In genomic region chr3:152480282-152480953, GRCh38 we compare ENCODE assay signal across 1 cellular context.
TF ChIP-seq lines count a peak whose summit lies in the region.

No MANE protein-coding gene starts in this region.

TF ChIP-seq in GM12878, 131 proteins besides CTCF, POLR2A, EP300 and RAD21 (continued from another document):
- TF ChIP-seq TBL1XR1 (IDR thresholded peaks at IDR 0.05; ENCODE audit: low read depth, low read length) = peak; percentile 96
- TF ChIP-seq SMARCA5 (IDR thresholded peaks at IDR 0.05) = no peak
- peak; percentile 88 for TF ChIP-seq SPI1 (IDR thresholded peaks at IDR 0.05; ENCODE audit: borderline replicate concordance, insufficient read depth, low read depth, low read length)
- peak; percentile 50; a peak in 3 of 4 replicates for TF ChIP-seq BHLHE40 (IDR thresholded peaks at IDR 0.05; ENCODE audit: borderline replicate concordance in 1 of 2, low read depth in 2 of 2, low read length in 1 of 2)
- TF ChIP-seq, protein P1, sequence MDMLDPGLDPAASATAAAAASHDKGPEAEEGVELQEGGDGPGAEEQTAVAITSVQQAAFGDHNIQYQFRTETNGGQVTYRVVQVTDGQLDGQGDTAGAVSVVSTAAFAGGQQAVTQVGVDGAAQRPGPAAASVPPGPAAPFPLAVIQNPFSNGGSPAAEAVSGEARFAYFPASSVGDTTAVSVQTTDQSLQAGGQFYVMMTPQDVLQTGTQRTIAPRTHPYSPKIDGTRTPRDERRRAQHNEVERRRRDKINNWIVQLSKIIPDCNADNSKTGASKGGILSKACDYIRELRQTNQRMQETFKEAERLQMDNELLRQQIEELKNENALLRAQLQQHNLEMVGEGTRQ (IDR thresholded peaks at IDR 0.05; ENCODE audit: borderline replicate concordance, low read depth, low read length) = no peak
- TF ChIP-seq, protein P2, sequence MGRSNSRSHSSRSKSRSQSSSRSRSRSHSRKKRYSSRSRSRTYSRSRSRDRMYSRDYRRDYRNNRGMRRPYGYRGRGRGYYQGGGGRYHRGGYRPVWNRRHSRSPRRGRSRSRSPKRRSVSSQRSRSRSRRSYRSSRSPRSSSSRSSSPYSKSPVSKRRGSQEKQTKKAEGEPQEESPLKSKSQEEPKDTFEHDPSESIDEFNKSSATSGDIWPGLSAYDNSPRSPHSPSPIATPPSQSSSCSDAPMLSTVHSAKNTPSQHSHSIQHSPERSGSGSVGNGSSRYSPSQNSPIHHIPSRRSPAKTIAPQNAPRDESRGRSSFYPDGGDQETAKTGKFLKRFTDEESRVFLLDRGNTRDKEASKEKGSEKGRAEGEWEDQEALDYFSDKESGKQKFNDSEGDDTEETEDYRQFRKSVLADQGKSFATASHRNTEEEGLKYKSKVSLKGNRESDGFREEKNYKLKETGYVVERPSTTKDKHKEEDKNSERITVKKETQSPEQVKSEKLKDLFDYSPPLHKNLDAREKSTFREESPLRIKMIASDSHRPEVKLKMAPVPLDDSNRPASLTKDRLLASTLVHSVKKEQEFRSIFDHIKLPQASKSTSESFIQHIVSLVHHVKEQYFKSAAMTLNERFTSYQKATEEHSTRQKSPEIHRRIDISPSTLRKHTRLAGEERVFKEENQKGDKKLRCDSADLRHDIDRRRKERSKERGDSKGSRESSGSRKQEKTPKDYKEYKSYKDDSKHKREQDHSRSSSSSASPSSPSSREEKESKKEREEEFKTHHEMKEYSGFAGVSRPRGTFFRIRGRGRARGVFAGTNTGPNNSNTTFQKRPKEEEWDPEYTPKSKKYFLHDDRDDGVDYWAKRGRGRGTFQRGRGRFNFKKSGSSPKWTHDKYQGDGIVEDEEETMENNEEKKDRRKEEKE (IDR thresholded peaks at IDR 0.05) = no peak
- peak; percentile 79 for TF ChIP-seq NR2F1 (conservative IDR thresholded peaks at IDR 0.05)
- no peak for TF ChIP-seq ESRRA (IDR thresholded peaks at IDR 0.05; ENCODE audit: low read length)
- peak; percentile 99 to 100 for TF ChIP-seq IKZF2 (IDR thresholded peaks at IDR 0.05)
- TF ChIP-seq, protein P3, sequence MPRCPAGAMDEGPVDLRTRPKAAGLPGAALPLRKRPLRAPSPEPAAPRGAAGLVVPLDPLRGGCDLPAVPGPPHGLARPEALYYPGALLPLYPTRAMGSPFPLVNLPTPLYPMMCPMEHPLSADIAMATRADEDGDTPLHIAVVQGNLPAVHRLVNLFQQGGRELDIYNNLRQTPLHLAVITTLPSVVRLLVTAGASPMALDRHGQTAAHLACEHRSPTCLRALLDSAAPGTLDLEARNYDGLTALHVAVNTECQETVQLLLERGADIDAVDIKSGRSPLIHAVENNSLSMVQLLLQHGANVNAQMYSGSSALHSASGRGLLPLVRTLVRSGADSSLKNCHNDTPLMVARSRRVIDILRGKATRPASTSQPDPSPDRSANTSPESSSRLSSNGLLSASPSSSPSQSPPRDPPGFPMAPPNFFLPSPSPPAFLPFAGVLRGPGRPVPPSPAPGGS (IDR thresholded peaks at IDR 0.05; ENCODE audit: borderline replicate concordance, insufficient read depth, low read depth, low read length, poor library complexity, severe bottlenecking) = peak; percentile 42
- no peak for TF ChIP-seq NR2C1 (IDR thresholded peaks at IDR 0.05)
- TF ChIP-seq, protein P4, sequence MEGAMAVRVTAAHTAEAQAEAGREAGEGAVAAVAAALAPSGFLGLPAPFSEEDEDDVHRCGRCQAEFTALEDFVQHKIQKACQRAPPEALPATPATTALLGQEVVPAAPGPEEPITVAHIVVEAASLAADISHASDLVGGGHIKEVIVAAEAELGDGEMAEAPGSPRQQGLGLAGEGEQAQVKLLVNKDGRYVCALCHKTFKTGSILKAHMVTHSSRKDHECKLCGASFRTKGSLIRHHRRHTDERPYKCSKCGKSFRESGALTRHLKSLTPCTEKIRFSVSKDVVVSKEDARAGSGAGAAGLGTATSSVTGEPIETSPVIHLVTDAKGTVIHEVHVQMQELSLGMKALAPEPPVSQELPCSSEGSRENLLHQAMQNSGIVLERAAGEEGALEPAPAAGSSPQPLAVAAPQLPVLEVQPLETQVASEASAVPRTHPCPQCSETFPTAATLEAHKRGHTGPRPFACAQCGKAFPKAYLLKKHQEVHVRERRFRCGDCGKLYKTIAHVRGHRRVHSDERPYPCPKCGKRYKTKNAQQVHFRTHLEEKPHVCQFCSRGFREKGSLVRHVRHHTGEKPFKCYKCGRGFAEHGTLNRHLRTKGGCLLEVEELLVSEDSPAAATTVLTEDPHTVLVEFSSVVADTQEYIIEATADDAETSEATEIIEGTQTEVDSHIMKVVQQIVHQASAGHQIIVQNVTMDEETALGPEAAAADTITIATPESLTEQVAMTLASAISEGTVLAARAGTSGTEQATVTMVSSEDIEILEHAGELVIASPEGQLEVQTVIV (IDR thresholded peaks at IDR 0.05; ENCODE audit: borderline replicate concordance, partially characterized antibody) = no peak
- TF ChIP-seq ZNF592 (IDR thresholded peaks at IDR 0.05) = peak; percentile 45; the same call in 1 of the 2 replicates
- no peak for TF ChIP-seq PAX8 (IDR thresholded peaks at IDR 0.05)
- TF ChIP-seq MTA3 (IDR thresholded peaks at IDR 0.05; ENCODE audit: borderline replicate concordance, low read length) = peak; percentile 96
- peak; percentile 99 for TF ChIP-seq DPF2 (IDR thresholded peaks at IDR 0.05)
- peak; percentile 99 for TF ChIP-seq MTA2 (IDR thresholded peaks at IDR 0.05; ENCODE audit: low read depth)
- TF ChIP-seq GABPA (IDR thresholded peaks at IDR 0.05; ENCODE audit: low read depth) = peak; percentile 73
- TF ChIP-seq, protein P5, sequence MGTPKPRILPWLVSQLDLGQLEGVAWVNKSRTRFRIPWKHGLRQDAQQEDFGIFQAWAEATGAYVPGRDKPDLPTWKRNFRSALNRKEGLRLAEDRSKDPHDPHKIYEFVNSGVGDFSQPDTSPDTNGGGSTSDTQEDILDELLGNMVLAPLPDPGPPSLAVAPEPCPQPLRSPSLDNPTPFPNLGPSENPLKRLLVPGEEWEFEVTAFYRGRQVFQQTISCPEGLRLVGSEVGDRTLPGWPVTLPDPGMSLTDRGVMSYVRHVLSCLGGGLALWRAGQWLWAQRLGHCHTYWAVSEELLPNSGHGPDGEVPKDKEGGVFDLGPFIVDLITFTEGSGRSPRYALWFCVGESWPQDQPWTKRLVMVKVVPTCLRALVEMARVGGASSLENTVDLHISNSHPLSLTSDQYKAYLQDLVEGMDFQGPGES (IDR thresholded peaks at IDR 0.05) = no peak
- no peak for TF ChIP-seq HCFC1 (IDR thresholded peaks at IDR 0.05; ENCODE audit: low read length)
- TF ChIP-seq FOXM1 (IDR thresholded peaks at IDR 0.05; ENCODE audit: low read depth, low read length) = peak; percentile 99
- TF ChIP-seq, protein P6, sequence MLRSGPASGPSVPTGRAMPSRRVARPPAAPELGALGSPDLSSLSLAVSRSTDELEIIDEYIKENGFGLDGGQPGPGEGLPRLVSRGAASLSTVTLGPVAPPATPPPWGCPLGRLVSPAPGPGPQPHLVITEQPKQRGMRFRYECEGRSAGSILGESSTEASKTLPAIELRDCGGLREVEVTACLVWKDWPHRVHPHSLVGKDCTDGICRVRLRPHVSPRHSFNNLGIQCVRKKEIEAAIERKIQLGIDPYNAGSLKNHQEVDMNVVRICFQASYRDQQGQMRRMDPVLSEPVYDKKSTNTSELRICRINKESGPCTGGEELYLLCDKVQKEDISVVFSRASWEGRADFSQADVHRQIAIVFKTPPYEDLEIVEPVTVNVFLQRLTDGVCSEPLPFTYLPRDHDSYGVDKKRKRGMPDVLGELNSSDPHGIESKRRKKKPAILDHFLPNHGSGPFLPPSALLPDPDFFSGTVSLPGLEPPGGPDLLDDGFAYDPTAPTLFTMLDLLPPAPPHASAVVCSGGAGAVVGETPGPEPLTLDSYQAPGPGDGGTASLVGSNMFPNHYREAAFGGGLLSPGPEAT (IDR thresholded peaks at IDR 0.05; ENCODE audit: low read depth) = peak; percentile 97
- peak; percentile 99 for TF ChIP-seq NBN (IDR thresholded peaks at IDR 0.05)
- TF ChIP-seq POU2F2 (IDR thresholded peaks at IDR 0.05; ENCODE audit: borderline replicate concordance, low read depth, low read length) = peak; percentile 66; the same call in 2 of the 3 replicates
- TF ChIP-seq YY1 (IDR thresholded peaks at IDR 0.05; ENCODE audit: low read depth, low read length) = no peak
- no peak for TF ChIP-seq LARP7 (IDR thresholded peaks at IDR 0.05)
- peak; percentile 33; the same call in 1 of the 2 replicates for TF ChIP-seq CHD4 (IDR thresholded peaks at IDR 0.05)
- no peak for TF ChIP-seq MYC (IDR thresholded peaks at IDR 0.05; ENCODE audit: insufficient read depth, insufficient read length, insufficient replicate concordance, low read length, severe bottlenecking)
- peak; percentile 98 for TF ChIP-seq IRF4 (IDR thresholded peaks at IDR 0.05; ENCODE audit: low read depth, low read length)
- no peak for TF ChIP-seq YBX1 (IDR thresholded peaks at IDR 0.05)
- TF ChIP-seq RUNX3 (IDR thresholded peaks at IDR 0.05; ENCODE audit: low read length) = peak; percentile 90
- peak; percentile 67; the same call in 1 of the 2 replicates for TF ChIP-seq PML (IDR thresholded peaks at IDR 0.05; ENCODE audit: low read length)
- TF ChIP-seq SIX5 (IDR thresholded peaks at IDR 0.05; ENCODE audit: low read depth, low read length, severe bottlenecking) = no peak
- no peak for TF ChIP-seq HDGF (IDR thresholded peaks at IDR 0.05)
- TF ChIP-seq CREM (IDR thresholded peaks at IDR 0.05; ENCODE audit: low read depth) = peak; percentile 97
- no peak for TF ChIP-seq SREBF2 (IDR thresholded peaks at IDR 0.05; ENCODE audit: low read length)
- TF ChIP-seq BACH1 (IDR thresholded peaks at IDR 0.05; ENCODE audit: borderline replicate concordance) = peak; percentile 96
- TF ChIP-seq IRF5 (IDR thresholded peaks at IDR 0.05; ENCODE audit: borderline replicate concordance) = no peak
- TF ChIP-seq STAT3 (IDR thresholded peaks at IDR 0.05; ENCODE audit: low read depth, low read length) = 0 out of 2 replicates have a peak, but pooled peaks have one; percentile 45
